In the genomic region with DNA sequence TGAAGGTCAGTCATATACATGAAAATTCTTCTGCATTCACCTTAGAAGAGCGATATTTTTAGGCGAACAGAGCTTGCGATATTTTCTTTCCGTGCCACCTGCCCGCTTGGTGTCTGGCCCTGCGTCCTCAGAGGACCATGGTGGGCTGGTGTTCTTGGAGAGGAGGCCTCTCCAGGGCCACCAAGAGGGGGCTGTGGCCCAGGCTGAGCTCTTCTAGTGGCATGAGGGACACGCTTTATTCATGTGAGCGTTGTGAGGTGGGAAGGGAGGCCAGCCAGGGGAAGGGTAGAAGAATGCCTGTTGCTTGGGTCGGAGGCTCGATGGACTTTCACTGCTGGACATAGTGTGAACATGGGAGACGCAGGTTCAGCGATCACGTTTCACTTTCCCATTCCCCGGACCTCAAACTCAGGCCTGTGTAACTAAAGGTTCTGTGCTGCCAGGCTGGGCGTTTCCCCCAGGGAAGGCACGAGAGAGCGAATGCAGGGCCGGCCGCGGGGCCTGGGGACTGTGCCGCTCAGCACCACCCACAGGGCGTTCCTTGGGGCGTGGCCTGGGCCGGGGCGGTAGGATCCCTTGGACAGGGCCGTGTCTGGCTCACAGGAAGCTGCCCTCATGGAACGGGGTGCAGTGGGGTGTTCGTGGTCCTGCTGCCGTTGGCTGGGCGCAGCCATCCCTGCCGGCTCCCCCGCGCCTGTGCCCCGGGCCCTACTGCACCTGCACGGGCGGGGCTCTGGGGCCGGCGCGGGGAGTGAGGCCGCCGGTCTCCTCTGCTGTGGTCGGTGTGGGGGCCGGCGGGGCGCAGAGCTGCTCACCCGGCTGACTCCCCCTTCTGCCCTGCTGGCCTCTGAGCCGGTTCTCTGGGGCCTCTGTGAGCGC, we compare ENCODE assay signal across 8 cellular contexts. TPM values are rescaled to one million over a fixed set of nuclear protein-coding genes. Genes with fewer than 3 reads are reported as not detected.
A peak's percentile ranks its signal among the peaks of the same experiment; 100 is the strongest.
DNase-seq lines count a peak whose midpoint lies in the region; ATAC-seq and TF ChIP-seq lines count a peak whose summit lies in the region.

No MANE protein-coding gene starts in this region.

- CTCF ChIA-PET in mammary epithelial cell (lab: Charles Lee; ENCODE audit: low non-redundant PET): no interaction called here

- TF ChIP-seq CTCF in WERI-Rb-1 (IDR thresholded peaks at IDR 0.05; ENCODE audit: low read depth, low read length) (no peak), mammary epithelial cell (conservative IDR thresholded peaks at IDR 0.05 in 1 of 2, IDR thresholded peaks at IDR 0.05 in 1 of 2; ENCODE audit: extremely low read depth in 1 of 2, insufficient read depth in 1 of 2, low read depth in 1 of 2, low read length in 2 of 2) (no peak)

- dilution Hi-C loops in mammary epithelial cell (cut with HindIII; ENCODE audit: low sequenced_read_pairs): no loop called here

- H3K9me3 ChIP-seq in WERI-Rb-1 (ENCODE audit: severe bottlenecking): no peaks in the 10 kb centered on the region
- no peaks in the 10 kb centered on the region for H3K9me3 ChIP-seq in mammary epithelial cell (replicated peaks; ENCODE audit: insufficient read depth, low read length)

- in situ Hi-C loops in mammary epithelial cell (cut with MboI; ENCODE audit: low sequenced_read_pairs in 2 of 2): loop anchor here in 1 of 2 donors (25.0 kb wide), 1 partner anchor 252 kb away; no protein-coding TSS in a partner anchor

- H2AFZ ChIP-seq in mammary epithelial cell (ENCODE audit: low read depth, low read length): peak overlapping the region; percentile 96

- peaks cover 5% of the 10 kb centered on the region for H3K27me3 ChIP-seq in WERI-Rb-1 (ENCODE audit: insufficient read depth, low read depth, severe bottlenecking)
- H3K27me3 ChIP-seq in mammary epithelial cell (ENCODE audit: insufficient read depth, low read length): no peaks in the 10 kb centered on the region

- ATAC-seq in GM18498 (IDR thresholded peaks at IDR 0.05; ENCODE audit: unreplicated experiment) (peak; percentile 95), HG02798 (IDR thresholded peaks at IDR 0.05; ENCODE audit: poor library complexity, unreplicated experiment) (peak; percentile 89)

- intact Hi-C loops in mammary epithelial cell (cut with micrococcal nuclease): loop anchor here (10.0 kb wide), 1 partner anchor 219 kb away; no protein-coding TSS in a partner anchor

- BruUV-seq in mammary epithelial cell (replicated peaks; lab: Mats Ljungman, UMichigan): no TSS peak

- H3K4me3 ChIP-seq in WERI-Rb-1 (ENCODE audit: low read depth, low read length): peak overlapping the region; percentile 57
- H3K4me3 ChIP-seq in mammary epithelial cell (replicated peaks in 1 of 3; ENCODE audit: insufficient read depth in 1 of 3, low read depth in 2 of 3, low read length in 3 of 3): peak overlapping the region; percentile 53 to 60 (median 57)

- no peak overlapping the region for H3K9ac ChIP-seq in mammary epithelial cell (ENCODE audit: insufficient read depth, low read length)

- DNase-seq in NCI-H2029 treated with DMSO at 0.1 percent for 48 hours (lab: John Stamatoyannopoulos, UW) (peak; percentile 70), WERI-Rb-1 (peak; percentile 93), mammary epithelial cell (peak; percentile 33), islet precursor cell (peak; percentile 87), GDM1 (lab: John Stamatoyannopoulos, UW) (no peak)
- peak; percentile 62 to 82 (median 75) for DNase-seq in stimulated activated CD4-positive, alpha-beta T cell treated with anti-CD3 and anti-CD28 coated beads, Interleukin-12 subunit alpha, Interleukin-12 subunit beta, amount 100 ng/mL, for 48 hours (ENCODE audit: low read depth in 2 of 3, low spot score in 1 of 3)

- peaks cover 14% of the 10 kb centered on the region for H3K4me1 ChIP-seq in mammary epithelial cell (ENCODE audit: insufficient read depth, low read length)

- H4K20me1 ChIP-seq in mammary epithelial cell (ENCODE audit: insufficient read depth, low read length): no peaks in the 10 kb centered on the region

- H3K36me3 ChIP-seq in WERI-Rb-1 (no peaks in the 10 kb centered on the region), mammary epithelial cell (ENCODE audit: insufficient read depth, low read length) (no peaks in the 10 kb centered on the region)

- 25% methylated on average over 30 of the region's 48 CpGs for WGBS in mammary epithelial cell (ENCODE audit: low coverage, missing lambda C conversion rate)

- H3K27ac ChIP-seq in WERI-Rb-1 (peak overlapping the region; percentile 61), mammary epithelial cell (ENCODE audit: insufficient read depth, low read depth, low read length) (no peak overlapping the region)

- no peaks in the 10 kb centered on the region for H3K79me2 ChIP-seq in mammary epithelial cell (ENCODE audit: insufficient read depth, low read length)

- H3K4me2 ChIP-seq in mammary epithelial cell (ENCODE audit: insufficient read depth, low read depth, low read length): peak overlapping the region; percentile 98

RNA-seq across cellular contexts. Expression of a gene that starts 40.7 kb away (rescaled TPM):
- total RNA-seq in mammary epithelial cell: 100 to 1,000 TPM; 111 to 154 TPM
- polyA plus RNA-seq in mammary epithelial cell: 158 TPM
- polyA minus RNA-seq in mammary epithelial cell: 101 TPM

RNA-seq across cellular contexts. Expression of a gene that starts 59.6 kb away (rescaled TPM):
- total RNA-seq in mammary epithelial cell: not detected
- not detected for polyA plus RNA-seq in mammary epithelial cell
- polyA minus RNA-seq in mammary epithelial cell: not detected
